1 cellular context compared by ENCODE assay signal in genomic region chr20:32483351-32484220, GRCh38.
TF ChIP-seq lines count a peak whose summit lies in the region.

No MANE protein-coding gene starts in this region.

TF ChIP-seq in HepG2, 621 proteins besides CTCF, POLR2A, EP300 and RAD21 (continued from another document and continues in another):
- TF ChIP-seq NFAT5 (CRISPR knock-in tag; IDR thresholded peaks at IDR 0.05) = peak; percentile 66
- no peak for TF ChIP-seq CBX1 (IDR thresholded peaks at IDR 0.05; ENCODE audit: low read depth)
- TF ChIP-seq RBFOX2 (IDR thresholded peaks at IDR 0.05; ENCODE audit: low read depth, low read length) = peak; percentile 73
- TF ChIP-seq KMT2A (CRISPR knock-in tag; IDR thresholded peaks at IDR 0.05) = peak; percentile 58; the same call in 1 of the 2 replicates
- TF ChIP-seq KDM5A (IDR thresholded peaks at IDR 0.05; ENCODE audit: borderline replicate concordance, low read length) = no peak
- no peak for TF ChIP-seq MTF1 (CRISPR knock-in tag; IDR thresholded peaks at IDR 0.05)
- TF ChIP-seq TFDP2 (CRISPR knock-in tag; IDR thresholded peaks at IDR 0.05) = no peak
- TF ChIP-seq IKZF4 (CRISPR knock-in tag; IDR thresholded peaks at IDR 0.05; ENCODE audit: borderline replicate concordance, low read depth, not compliant biosample characterization) = no peak
- no peak for TF ChIP-seq ZNF337 (CRISPR knock-in tag; IDR thresholded peaks at IDR 0.05; ENCODE audit: borderline replicate concordance, low read depth)
- TF ChIP-seq TBL1XR1 (IDR thresholded peaks at IDR 0.05; ENCODE audit: borderline replicate concordance, low read length, partially characterized antibody) = no peak
- no peak for TF ChIP-seq CHD4 (IDR thresholded peaks at IDR 0.05; ENCODE audit: borderline replicate concordance, low read length)
- peak; percentile 61; the same call in 1 of the 2 replicates for TF ChIP-seq MAF1 (CRISPR knock-in tag; IDR thresholded peaks at IDR 0.05; ENCODE audit: borderline replicate concordance)
- TF ChIP-seq ZNF367 (CRISPR knock-in tag; IDR thresholded peaks at IDR 0.05; ENCODE audit: borderline replicate concordance) = 0 out of 2 replicates have a peak, but pooled peaks have one; percentile 76
- TF ChIP-seq TEF (CRISPR knock-in tag; IDR thresholded peaks at IDR 0.05) = 0 out of 2 replicates have a peak, but pooled peaks have one; percentile 41
- TF ChIP-seq ZNF768 (CRISPR knock-in tag; IDR thresholded peaks at IDR 0.05) = peak; percentile 80; the same call in 1 of the 2 replicates
- TF ChIP-seq MXI1 (IDR thresholded peaks at IDR 0.05; ENCODE audit: borderline replicate concordance, low read depth, low read length) = no peak
- no peak for TF ChIP-seq NR3C1 (CRISPR knock-in tag; IDR thresholded peaks at IDR 0.05)
- no peak for TF ChIP-seq JARID2 (CRISPR knock-in tag; IDR thresholded peaks at IDR 0.05; ENCODE audit: insufficient replicate concordance)
- TF ChIP-seq TRIM22 (IDR thresholded peaks at IDR 0.05) = no peak
- peak; percentile 62; the same call in 1 of the 2 replicates for TF ChIP-seq ZNF256 (CRISPR knock-in tag; conservative IDR thresholded peaks at IDR 0.05)
- TF ChIP-seq NR2F2 (IDR thresholded peaks at IDR 0.05; ENCODE audit: borderline replicate concordance, low read depth) = no peak
- TF ChIP-seq ATF7-NPFF (CRISPR knock-in tag; IDR thresholded peaks at IDR 0.05; ENCODE audit: low read depth) = 0 out of 2 replicates have a peak, but pooled peaks have one; percentile 20
- TF ChIP-seq ZNF432 (CRISPR knock-in tag; IDR thresholded peaks at IDR 0.05; ENCODE audit: borderline replicate concordance) = no peak
- no peak for TF ChIP-seq ZBTB8A (CRISPR knock-in tag; IDR thresholded peaks at IDR 0.05; ENCODE audit: borderline replicate concordance, low read depth)
- TF ChIP-seq GMEB1 (CRISPR knock-in tag; IDR thresholded peaks at IDR 0.05; ENCODE audit: borderline replicate concordance) = peak; percentile 25; the same call in 1 of the 2 replicates
- TF ChIP-seq HOMEZ (CRISPR knock-in tag; IDR thresholded peaks at IDR 0.05; ENCODE audit: low read depth) = 0 out of 2 replicates have a peak, but pooled peaks have one; percentile 8
- peak; percentile 57; the same call in 1 of the 2 replicates for TF ChIP-seq ZNF782 (CRISPR knock-in tag; IDR thresholded peaks at IDR 0.05; ENCODE audit: borderline replicate concordance)
- no peak; the same call in 1 of the 2 replicates for TF ChIP-seq ZSCAN31 (CRISPR knock-in tag; IDR thresholded peaks at IDR 0.05; ENCODE audit: low read depth)
- no peak for TF ChIP-seq TOPORS (CRISPR knock-in tag; IDR thresholded peaks at IDR 0.05)
- no peak for TF ChIP-seq KLF9 (CRISPR knock-in tag; IDR thresholded peaks at IDR 0.05; ENCODE audit: low read depth)
- no peak for TF ChIP-seq ZBTB43 (CRISPR knock-in tag; conservative IDR thresholded peaks at IDR 0.05)
- TF ChIP-seq SYNCRIP (IDR thresholded peaks at IDR 0.05; ENCODE audit: insufficient read depth, low read depth, low read length) = no peak
- peak; percentile 70; the same call in 1 of the 2 replicates for TF ChIP-seq ZNF576 (CRISPR knock-in tag; IDR thresholded peaks at IDR 0.05)
- 0 out of 2 replicates have a peak, but pooled peaks have one; percentile 32 for TF ChIP-seq AKNA (CRISPR knock-in tag; IDR thresholded peaks at IDR 0.05; ENCODE audit: borderline replicate concordance)
- no peak for TF ChIP-seq BORCS8-MEF2B (CRISPR knock-in tag; IDR thresholded peaks at IDR 0.05)
- TF ChIP-seq SAP130 (CRISPR knock-in tag; IDR thresholded peaks at IDR 0.05; ENCODE audit: low read depth) = peak; percentile 63
- TF ChIP-seq KLF16 (CRISPR knock-in tag; IDR thresholded peaks at IDR 0.05) = peak in 1 of 2 experiments; percentile 75; a peak in 2 of 4 replicates
- peak; percentile 59; the same call in 1 of the 2 replicates for TF ChIP-seq ZNF275 (CRISPR knock-in tag; IDR thresholded peaks at IDR 0.05; ENCODE audit: borderline replicate concordance)
- 0 out of 2 replicates have a peak, but pooled peaks have one; percentile 68 for TF ChIP-seq GABPB1 (CRISPR knock-in tag; IDR thresholded peaks at IDR 0.05)
- 0 out of 2 replicates have a peak, but pooled peaks have one; percentile 16 for TF ChIP-seq ZMYM2 (CRISPR knock-in tag; IDR thresholded peaks at IDR 0.05)
- no peak for TF ChIP-seq ZNF234 (CRISPR knock-in tag; conservative IDR thresholded peaks at IDR 0.05)
